ENCODE assay signal across 14 cellular contexts in genomic region chr4:69858683-69859082, GRCh38. TPM values are rescaled to one million over a fixed set of nuclear protein-coding genes. Genes with fewer than 3 reads are reported as not detected.
DNase-seq lines count a peak whose midpoint lies in the region; ATAC-seq, FAIRE-seq and TF ChIP-seq lines count a peak whose summit lies in the region.
"Had no signal": no experiment of that assay in that cellular context is flagged by ENCODE, and none has a peak within 500 bp of the region (broad histone marks: within the 10 kb centered on the region; RNA-seq: fewer than 3 reads in every experiment).

No MANE protein-coding gene starts in this region.

- FAIRE-seq in RCC 7860 (lab: Jason Lieb, UNC): peak; percentile 28

- no peaks in the 10 kb centered on the region for H3K4me1 ChIP-seq in smooth muscle cell (ENCODE audit: low read depth)

- WGBS in smooth muscle cell (ENCODE audit: low lambda C conversion rate): 85% methylated on average over 1 of the region's 1 CpG

- intact Hi-C loops in left cardiac atrium (cut with DNase I): no loop called here

- H2AFZ ChIP-seq in smooth muscle cell (ENCODE audit: low read depth): no peak overlapping the region

- no peaks in the 10 kb centered on the region for H4K20me1 ChIP-seq in smooth muscle cell (ENCODE audit: low read depth)

- H3K4me3 ChIP-seq in fibroblast of mammary gland (ENCODE audit: control insufficient read depth, low read depth, low read length) (peak overlapping the region; percentile 13), smooth muscle cell (peak overlapping the region; percentile 37)

- no peaks in the 10 kb centered on the region for H3K79me2 ChIP-seq in smooth muscle cell (ENCODE audit: low read depth)

- no peak overlapping the region for H3K4me2 ChIP-seq in smooth muscle cell

- no peak for TF ChIP-seq CTCF in fibroblast of mammary gland (conservative IDR thresholded peaks at IDR 0.05; ENCODE audit: control insufficient read depth, insufficient read depth, low read depth, low read length)
- TF ChIP-seq CTCF in smooth muscle cell (IDR thresholded peaks at IDR 0.05; ENCODE audit: borderline replicate concordance, insufficient read depth, poor library complexity, severe bottlenecking): no peak

- peak; percentile 4 to 8 for DNase-seq in NCI-H446 (lab: John Stamatoyannopoulos, UW)
- DNase-seq in NCI-H446 treated with DMSO at 0.1 percent for 48 hours (lab: John Stamatoyannopoulos, UW): no peak
- no peak for DNase-seq in RCC 7860 (ENCODE audit: low spot score)
- DNase-seq in fibroblast of mammary gland (ENCODE audit: low read depth): peak; percentile 64
- DNase-seq in smooth muscle cell (lab: John Stamatoyannopoulos, UW; ENCODE audit: unreplicated experiment): no peak
- no peak for DNase-seq in dedifferentiated amniotic fluid mesenchymal stem cell (ENCODE audit: extremely low spot score)
- DNase-seq in left cardiac atrium: no peak
- DNase-seq: ACHN; activated gamma-delta T cell treated with Interleukin-2 at 50 U/mL for 16 hours; EL; stimulated activated CD8-positive, alpha-beta memory T cell treated with anti-CD3 and anti-CD28 coated beads, Interleukin-4, amount 100 ng/mL, for 48 hours; SW 1271 had no signal

- H3K27ac ChIP-seq in smooth muscle cell (ENCODE audit: low read depth): no peak overlapping the region

- H3K9me3 ChIP-seq in smooth muscle cell (replicated peaks; ENCODE audit: low read depth): no peaks in the 10 kb centered on the region

- no peaks in the 10 kb centered on the region for H3K27me3 ChIP-seq in smooth muscle cell (ENCODE audit: low read depth)

- ATAC-seq in left cardiac atrium (no peak), HG03432 (IDR thresholded peaks at IDR 0.05; ENCODE audit: unreplicated experiment) (no peak)

- no peaks in the 10 kb centered on the region for H3K36me3 ChIP-seq in smooth muscle cell (ENCODE audit: low read depth)

- H3K9ac ChIP-seq in smooth muscle cell (ENCODE audit: low read depth): no peak overlapping the region

- no peaks in the 10 kb centered on the region for H3F3A ChIP-seq in smooth muscle cell (ENCODE audit: low read depth)

RNA-seq across cellular contexts. Expression of gene SULT1E1, which starts 1.3 kb away (rescaled TPM):
- not detected in 2 replicates for total RNA-seq in smooth muscle cell
- polyA plus RNA-seq in smooth muscle cell: not detected in 2 replicates
- total RNA-seq in left cardiac atrium: not detected
- total RNA-seq: neural crest cell had no signal

Comparison
In these comparisons a context has a peak if more than half of its experiments do, and no peak if none do; other contexts are left out.
1. DNase-seq: peak in NCI-H446 (2 of 2) and fibroblast of mammary gland (single experiment); none in NCI-H446 treated with DMSO at 0.1 percent for 48 hours (single experiment), RCC 7860 (single experiment), smooth muscle cell (single experiment), dedifferentiated amniotic fluid mesenchymal stem cell (single experiment) and left cardiac atrium (single experiment).